19 cellular contexts compared by ENCODE assay signal in genomic region chr16:69775535-69775934, GRCh38.
"Had no signal": no experiment of that assay in that cellular context is flagged by ENCODE, and none has a peak within 500 bp of the region (broad histone marks: within the 10 kb centered on the region; RNA-seq: fewer than 3 reads in every experiment).

No MANE protein-coding gene starts in this region.

- H3K27ac Mint-ChIP-seq: nephron progenitor cell; stimulated activated naive B cell treated with anti-CD40 and anti-IgM and Interleukin-4, amounts not matched to agents 10 μg/mL and 1 μg/mL and 100 μg/mL, for 72 hours had no signal

- H3K36me3 ChIP-seq: lower lobe of right lung had no signal

- H3K9me3 ChIP-seq: testis had no signal

- H3K27me3 Mint-ChIP-seq: stimulated activated naive B cell treated with anti-CD40 and anti-IgM and Interleukin-4, amounts not matched to agents 10 μg/mL and 1 μg/mL and 100 μg/mL, for 72 hours; stimulated activated naive CD8-positive, alpha-beta T cell treated with anti-CD3 and anti-CD28 coated beads, Interleukin-15, amount 100 ng/mL, for 72 hours had no signal

- H3K4me1 ChIP-seq: testis had no signal

- H3K4me3 ChIP-seq: dorsolateral prefrontal cortex, heart right ventricle, left ventricle myocardium inferior, lower lobe of right lung, testis, tibial nerve had no signal

- ATAC-seq: esophagus mucosa; heart right ventricle; lower lobe of right lung; sciatic nerve; stimulated activated naive B cell treated with anti-CD40 and anti-IgM and Interleukin-4, amounts not matched to agents 10 μg/mL and 1 μg/mL and 100 μg/mL, for 72 hours; stimulated activated naive CD8-positive, alpha-beta T cell treated with anti-CD3 and anti-CD28 coated beads, Interleukin-15, amount 100 ng/mL, for 72 hours had no signal

- H3K27ac ChIP-seq: dorsolateral prefrontal cortex, left ventricle myocardium inferior, lower lobe of right lung, testis, tibial nerve had no signal

- DNase-seq: cortex of kidney; dorsolateral prefrontal cortex; effector CD8-positive, alpha-beta T cell; heart right ventricle; hypothalamus; left ventricle myocardium inferior; lower lobe of right lung; mesenchymal stem cell; midbrain; nephron progenitor cell; posterior cingulate gyrus; stimulated activated CD4-positive, alpha-beta T cell treated with anti-CD3 and anti-CD28 coated beads, Interleukin-2, amount 100 ng/mL, for 24 hours; stimulated activated CD4-positive, alpha-beta T cell treated with anti-CD3 and anti-CD28 coated beads, Interleukin-4, amount 100 ng/mL, for 4 hours; stimulated activated naive B cell treated with anti-CD40 and anti-IgM and Interleukin-4, amounts not matched to agents 10 μg/mL and 1 μg/mL and 100 μg/mL, for 72 hours; stimulated activated naive CD8-positive, alpha-beta T cell treated with anti-CD3 and anti-CD28 coated beads, Interleukin-15, amount 100 ng/mL, for 72 hours; testis had no signal

- H3K4me3 Mint-ChIP-seq: nephron progenitor cell; stimulated activated naive B cell treated with anti-CD40 and anti-IgM and Interleukin-4, amounts not matched to agents 10 μg/mL and 1 μg/mL and 100 μg/mL, for 72 hours; stimulated activated naive CD8-positive, alpha-beta T cell treated with anti-CD3 and anti-CD28 coated beads, Interleukin-15, amount 100 ng/mL, for 72 hours had no signal

- H3K27me3 ChIP-seq: dorsolateral prefrontal cortex, heart right ventricle, testis, tibial nerve had no signal
